Comparison of ENCODE assay signal across 17 cellular contexts in the genomic region with DNA sequence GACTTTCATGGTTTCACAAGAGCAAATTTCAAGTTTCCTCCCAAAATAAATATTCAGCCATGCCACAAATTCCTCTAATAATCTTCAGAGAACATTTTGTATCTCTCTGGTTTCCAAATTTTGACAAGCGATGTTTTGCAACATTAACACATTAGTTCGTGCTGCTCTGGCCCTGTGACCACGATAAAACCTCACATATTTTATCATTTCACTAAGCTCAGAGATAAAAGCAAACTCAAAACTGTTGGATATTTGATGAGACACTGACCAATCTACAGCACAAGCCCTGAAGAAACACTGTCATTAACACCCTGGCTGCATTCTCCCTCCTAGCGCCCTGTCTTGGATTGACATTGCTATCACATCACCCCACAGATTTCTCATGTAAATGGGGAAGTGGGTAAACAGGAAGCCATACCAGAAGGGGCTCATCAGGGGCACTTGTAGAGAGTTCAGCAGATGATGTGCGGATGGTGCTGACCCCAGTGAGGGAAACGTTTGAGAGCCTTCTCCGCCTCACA.
DNase-seq lines count a peak whose midpoint lies in the region; ATAC-seq, FAIRE-seq and TF ChIP-seq lines count a peak whose summit lies in the region.
"Had no signal": no experiment of that assay in that cellular context is flagged by ENCODE, and none has a peak within 500 bp of the region (broad histone marks: within the 10 kb centered on the region; RNA-seq: fewer than 3 reads in every experiment).

No MANE protein-coding gene starts in this region.

- in situ Hi-C loops in GM13976 (cut with MboI; ENCODE audit: low sequenced_read_pairs, unreplicated experiment): no loop called here

- TF ChIP-seq POLR2A in NB4 (IDR thresholded peaks at IDR 0.05; ENCODE audit: extremely low read depth, insufficient read length): no peak

- H3K27me3 ChIP-seq in left lung: no peaks in the 10 kb centered on the region
- no peaks in the 10 kb centered on the region for H3K27me3 ChIP-seq in small intestine (ENCODE audit: control insufficient read depth in 2 of 2, insufficient read depth in 2 of 2, low read length in 2 of 2)

- H3K27ac ChIP-seq in left lung (no peak overlapping the region), small intestine (ENCODE audit: low read depth in 1 of 2, low read length in 1 of 2) (no peak overlapping the region)
- H3K27ac ChIP-seq: HL-60 had no signal

- H3K27me3 Mint-ChIP-seq in natural killer cell treated with Interleukin-12 subunit alpha and Interleukin-12 subunit beta and Interleukin-15 and Interleukin-18, amount 100 ng/mL, for 72 hours: no peaks in the 10 kb centered on the region
- H3K27me3 Mint-ChIP-seq: activated CD4-positive, alpha-beta T cell treated with anti-CD3 and anti-CD28 coated beads, Interleukin-2, amount 10 ng/mL, durations not matched to agents 24 days and 14 days; activated naive CD4-positive, alpha-beta T cell treated with anti-CD3 and anti-CD28 coated beads, Interleukin-2, amount 10 ng/mL, durations not matched to agents 7 days and 5 days; brain; memory B cell had no signal

- no peak for TF ChIP-seq CTCF in AG10803 (conservative IDR thresholded peaks at IDR 0.05; ENCODE audit: low read length)
- no peak for TF ChIP-seq CTCF in NB4 (IDR thresholded peaks at IDR 0.05; ENCODE audit: low read depth, low read length)
- TF ChIP-seq CTCF in left lung (IDR thresholded peaks at IDR 0.05): no peak
- no peak for TF ChIP-seq CTCF in GM13976 (IDR thresholded peaks at IDR 0.05; ENCODE audit: borderline replicate concordance, control extremely low read depth, extremely low read depth, insufficient read depth, missing control alignments)

- H3K9me3 ChIP-seq in left lung: no peaks in the 10 kb centered on the region
- H3K9me3 ChIP-seq in small intestine (ENCODE audit: control insufficient read depth, low read depth): no peaks in the 10 kb centered on the region

- H3K4me1 Mint-ChIP-seq in natural killer cell treated with Interleukin-12 subunit alpha and Interleukin-12 subunit beta and Interleukin-15 and Interleukin-18, amount 100 ng/mL, for 72 hours (ENCODE audit: low read depth in 2 of 2): no peaks in the 10 kb centered on the region
- H3K4me1 Mint-ChIP-seq: activated CD4-positive, alpha-beta T cell treated with anti-CD3 and anti-CD28 coated beads, Interleukin-2, amount 10 ng/mL, durations not matched to agents 24 days and 14 days; activated naive CD4-positive, alpha-beta T cell treated with anti-CD3 and anti-CD28 coated beads, Interleukin-2, amount 10 ng/mL, durations not matched to agents 7 days and 5 days; memory B cell had no signal

- intact Hi-C loops in left lung (cut with DNase I): no loop called here

- 73 to 85% (median 83%) methylated on average over 7 of the region's 7 CpGs for WGBS in small intestine, 3 donors

- H3K36me3 Mint-ChIP-seq in natural killer cell treated with Interleukin-12 subunit alpha and Interleukin-12 subunit beta and Interleukin-15 and Interleukin-18, amount 100 ng/mL, for 72 hours: no peaks in the 10 kb centered on the region
- H3K36me3 Mint-ChIP-seq: activated naive CD4-positive, alpha-beta T cell treated with anti-CD3 and anti-CD28 coated beads, Interleukin-2, amount 10 ng/mL, durations not matched to agents 7 days and 5 days; memory B cell had no signal

- peaks cover 9% of the 10 kb centered on the region for H3K9me3 Mint-ChIP-seq in natural killer cell treated with Interleukin-12 subunit alpha and Interleukin-12 subunit beta and Interleukin-15 and Interleukin-18, amount 100 ng/mL, for 72 hours
- H3K9me3 Mint-ChIP-seq: activated CD4-positive, alpha-beta T cell treated with anti-CD3 and anti-CD28 coated beads, Interleukin-2, amount 10 ng/mL, durations not matched to agents 24 days and 14 days; brain had no signal

- ATAC-seq in left lung: peak; percentile 33
- no peak for ATAC-seq in natural killer cell treated with Interleukin-12 subunit alpha and Interleukin-12 subunit beta and Interleukin-15 and Interleukin-18, amount 100 ng/mL, for 72 hours
- ATAC-seq: esophagus mucosa had no signal

- no peak overlapping the region for H3K4me3 Mint-ChIP-seq in natural killer cell treated with Interleukin-12 subunit alpha and Interleukin-12 subunit beta and Interleukin-15 and Interleukin-18, amount 100 ng/mL, for 72 hours
- H3K4me3 Mint-ChIP-seq: activated CD4-positive, alpha-beta T cell treated with anti-CD3 and anti-CD28 coated beads, Interleukin-2, amount 10 ng/mL, durations not matched to agents 24 days and 14 days; activated naive CD4-positive, alpha-beta T cell treated with anti-CD3 and anti-CD28 coated beads, Interleukin-2, amount 10 ng/mL, durations not matched to agents 7 days and 5 days; brain; memory B cell had no signal

- H3K4me3 ChIP-seq in AG10803 (ENCODE audit: low read length) (no peak overlapping the region), NB4 (ENCODE audit: low read depth, low read length) (no peak overlapping the region), left lung (no peak overlapping the region), small intestine (ENCODE audit: low read depth in 1 of 2, low read length in 2 of 2) (no peak overlapping the region)

- no peak for FAIRE-seq in small intestine (lab: Jason Lieb, UNC)

- H3K36me3 ChIP-seq in left lung: no peaks in the 10 kb centered on the region
- H3K36me3 ChIP-seq in small intestine (ENCODE audit: control insufficient read depth in 2 of 2, insufficient read depth in 2 of 2, low read length in 2 of 2): no peaks in the 10 kb centered on the region

- DNase-seq in AG10803 (ENCODE audit: low read depth): peak; percentile 62
- peak; percentile 7 for DNase-seq in NB4 (ENCODE audit: low read depth)
- peak; percentile 80 for DNase-seq in fibroblast of gingiva (ENCODE audit: low read depth)
- no peak for DNase-seq in left lung
- no peak for DNase-seq in natural killer cell treated with Interleukin-12 subunit alpha and Interleukin-12 subunit beta and Interleukin-15 and Interleukin-18, amount 100 ng/mL, for 72 hours (ENCODE audit: low spot score)
- no peak for DNase-seq in small intestine
- no peak for DNase-seq in cerebellum (ENCODE audit: low spot score)
- DNase-seq in GM13976 (ENCODE audit: low spot score): no peak
- DNase-seq: activated CD4-positive, alpha-beta T cell treated with anti-CD3 and anti-CD28 coated beads, Interleukin-2, amount 10 ng/mL, durations not matched to agents 24 days and 14 days; activated naive CD4-positive, alpha-beta T cell treated with anti-CD3 and anti-CD28 coated beads, Interleukin-2, amount 10 ng/mL, durations not matched to agents 7 days and 5 days; COR-L47; SHP77; T-helper 2 cell had no signal

- no peaks in the 10 kb centered on the region for H3K4me1 ChIP-seq in left lung
- no peaks in the 10 kb centered on the region for H3K4me1 ChIP-seq in small intestine (ENCODE audit: control insufficient read depth in 2 of 2, insufficient read depth in 1 of 2, low read depth in 1 of 2, low read length in 1 of 2)

- H3K27ac Mint-ChIP-seq in natural killer cell treated with Interleukin-12 subunit alpha and Interleukin-12 subunit beta and Interleukin-15 and Interleukin-18, amount 100 ng/mL, for 72 hours: no peak overlapping the region
- H3K27ac Mint-ChIP-seq: activated CD4-positive, alpha-beta T cell treated with anti-CD3 and anti-CD28 coated beads, Interleukin-2, amount 10 ng/mL, durations not matched to agents 24 days and 14 days; activated naive CD4-positive, alpha-beta T cell treated with anti-CD3 and anti-CD28 coated beads, Interleukin-2, amount 10 ng/mL, durations not matched to agents 7 days and 5 days; brain; memory B cell had no signal

Comparison
In these comparisons a context has a peak if more than half of its experiments do, and no peak if none do; other contexts are left out.
1. DNase-seq: peak in AG10803 (single experiment), NB4 (single experiment) and fibroblast of gingiva (single experiment); none in left lung (0 of 2), natural killer cell treated with Interleukin-12 subunit alpha and Interleukin-12 subunit beta and Interleukin-15 and Interleukin-18, amount 100 ng/mL, for 72 hours (single experiment), small intestine (single experiment), cerebellum (single experiment) and GM13976 (single experiment).